1 cellular context compared by ENCODE assay signal in the genomic region with DNA sequence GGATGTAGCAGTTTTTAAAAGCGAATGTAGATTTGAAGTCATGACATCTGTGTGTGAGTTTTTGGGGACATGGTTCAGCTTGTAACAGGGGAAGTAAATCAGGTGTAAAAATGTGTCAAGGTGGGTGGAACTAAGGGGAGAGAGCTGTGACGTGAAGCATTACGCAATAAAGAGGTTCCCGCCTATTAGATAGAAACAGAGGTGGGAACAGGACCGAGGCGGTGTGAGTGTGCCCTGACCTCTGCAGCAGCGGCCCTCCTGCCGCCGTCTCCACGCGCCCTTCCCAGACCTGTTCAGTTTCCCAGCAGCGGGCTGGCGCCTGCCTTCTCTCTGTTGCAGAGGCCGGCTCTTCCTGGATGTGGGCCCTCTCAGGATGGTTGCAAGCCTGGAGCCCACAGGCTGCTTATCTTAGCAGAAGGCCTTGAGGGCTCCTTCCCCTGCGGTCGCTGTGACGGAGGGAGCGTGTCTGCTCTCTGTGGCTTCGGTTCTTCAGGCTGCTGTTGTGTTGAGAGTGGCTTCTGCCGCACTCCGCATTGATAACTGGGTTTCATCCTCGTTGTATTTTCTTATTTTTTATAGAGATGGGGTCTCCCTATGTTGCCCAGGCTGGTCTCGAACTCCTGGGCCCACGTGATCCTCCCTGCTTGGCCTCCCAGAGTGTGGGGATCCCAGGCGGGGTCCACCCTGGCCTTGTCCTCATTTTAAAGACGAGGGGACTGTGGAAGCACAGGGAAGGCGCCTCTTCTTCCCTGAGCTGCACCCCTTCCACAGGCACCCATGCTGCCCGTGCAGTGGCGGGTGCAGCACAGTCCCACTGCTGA.
TF ChIP-seq lines count a peak whose summit lies in the region.

No MANE protein-coding gene starts in this region.

TF ChIP-seq in K562, 482 proteins besides CTCF, POLR2A, EP300 and RAD21 (continued from another document and continues in another):
- TF ChIP-seq RERE (CRISPR knock-in tag; IDR thresholded peaks at IDR 0.05; ENCODE audit: borderline replicate concordance) (peak; percentile 46; the same call in 1 of the 2 replicates), BCOR (IDR thresholded peaks at IDR 0.05) (peak; percentile 71; the same call in 1 of the 2 replicates), ZNF431 (CRISPR knock-in tag; IDR thresholded peaks at IDR 0.05) (no peak), SP2 (IDR thresholded peaks at IDR 0.05; ENCODE audit: extremely low read depth, low read depth, low read length, poor library complexity, severe bottlenecking) (no peak), ZNF551 (CRISPR knock-in tag; IDR thresholded peaks at IDR 0.05) (no peak), ATF1 (CRISPR knock-in tag; IDR thresholded peaks at IDR 0.05) (no peak; the same call in 1 of the 2 replicates), ATF1 (tag; IDR thresholded peaks at IDR 0.05) (peak; percentile 95), PTTG1 (tag; IDR thresholded peaks at IDR 0.05; ENCODE audit: low read depth) (no peak), ERF (CRISPR knock-in tag; IDR thresholded peaks at IDR 0.05) (no peak), CREM (IDR thresholded peaks at IDR 0.05; ENCODE audit: low read depth) (peak; percentile 84), MLLT1 (IDR thresholded peaks at IDR 0.05) (peak in 1 of 2 experiments; percentile 92; a peak in 2 of 4 replicates), TBL1XR1 (IDR thresholded peaks at IDR 0.05; ENCODE audit: low read length in 2 of 2) (peak; percentile 47 to 82; a peak in 3 of 4 replicates), ZNF384 (IDR thresholded peaks at IDR 0.05; ENCODE audit: low read depth, low read length) (no peak), ZNF274 (IDR thresholded peaks at IDR 0.05; ENCODE audit: borderline replicate concordance, low read depth, low read length) (no peak), NR3C1 (CRISPR knock-in tag; IDR thresholded peaks at IDR 0.05) (no peak), ZBTB5 (IDR thresholded peaks at IDR 0.05) (no peak), RFX7 (CRISPR knock-in tag; IDR thresholded peaks at IDR 0.05) (no peak), JUND (IDR thresholded peaks at IDR 0.05; ENCODE audit: borderline replicate concordance, low read depth, low read length) (peak; percentile 52; the same call in 1 of the 2 replicates), JUND (tag; IDR thresholded peaks at IDR 0.05; ENCODE audit: borderline replicate concordance, low read depth, low read length) (peak; percentile 61; the same call in 1 of the 3 replicates), KAT7 (CRISPR knock-in tag; IDR thresholded peaks at IDR 0.05; ENCODE audit: borderline replicate concordance) (0 out of 2 replicates have a peak, but pooled peaks have one; percentile 24), FOXA1 (IDR thresholded peaks at IDR 0.05; ENCODE audit: borderline replicate concordance) (no peak), NFATC3 (IDR thresholded peaks at IDR 0.05) (0 out of 2 replicates have a peak, but pooled peaks have one; percentile 27), POLR2G (IDR thresholded peaks at IDR 0.05; ENCODE audit: low read depth, low read length) (peak; percentile 63), HNRNPUL1 (IDR thresholded peaks at IDR 0.05; ENCODE audit: low read length) (no peak), DPF2 (IDR thresholded peaks at IDR 0.05) (peak; percentile 87), ELF2 (CRISPR knock-in tag; IDR thresholded peaks at IDR 0.05) (0 out of 2 replicates have a peak, but pooled peaks have one; percentile 17), NUFIP1 (IDR thresholded peaks at IDR 0.05; ENCODE audit: partially characterized antibody) (peak; percentile 73), FOXK2 (conservative IDR thresholded peaks at IDR 0.05 in 1 of 2, IDR thresholded peaks at IDR 0.05 in 1 of 2; ENCODE audit: low read depth in 2 of 2) (peak in 1 of 2 experiments; percentile 36; a peak in 2 of 4 replicates), SMC3 (conservative IDR thresholded peaks at IDR 0.05; ENCODE audit: insufficient read depth, low read depth, low read length) (no peak), PHB (CRISPR knock-in tag; IDR thresholded peaks at IDR 0.05) (no peak), U2AF2 (optimal IDR thresholded peaks at IDR 0.05; ENCODE audit: low read depth, low read length) (no peak), MLX (CRISPR knock-in tag; conservative IDR thresholded peaks at IDR 0.05) (no peak)
- TF ChIP-seq, protein P1, sequence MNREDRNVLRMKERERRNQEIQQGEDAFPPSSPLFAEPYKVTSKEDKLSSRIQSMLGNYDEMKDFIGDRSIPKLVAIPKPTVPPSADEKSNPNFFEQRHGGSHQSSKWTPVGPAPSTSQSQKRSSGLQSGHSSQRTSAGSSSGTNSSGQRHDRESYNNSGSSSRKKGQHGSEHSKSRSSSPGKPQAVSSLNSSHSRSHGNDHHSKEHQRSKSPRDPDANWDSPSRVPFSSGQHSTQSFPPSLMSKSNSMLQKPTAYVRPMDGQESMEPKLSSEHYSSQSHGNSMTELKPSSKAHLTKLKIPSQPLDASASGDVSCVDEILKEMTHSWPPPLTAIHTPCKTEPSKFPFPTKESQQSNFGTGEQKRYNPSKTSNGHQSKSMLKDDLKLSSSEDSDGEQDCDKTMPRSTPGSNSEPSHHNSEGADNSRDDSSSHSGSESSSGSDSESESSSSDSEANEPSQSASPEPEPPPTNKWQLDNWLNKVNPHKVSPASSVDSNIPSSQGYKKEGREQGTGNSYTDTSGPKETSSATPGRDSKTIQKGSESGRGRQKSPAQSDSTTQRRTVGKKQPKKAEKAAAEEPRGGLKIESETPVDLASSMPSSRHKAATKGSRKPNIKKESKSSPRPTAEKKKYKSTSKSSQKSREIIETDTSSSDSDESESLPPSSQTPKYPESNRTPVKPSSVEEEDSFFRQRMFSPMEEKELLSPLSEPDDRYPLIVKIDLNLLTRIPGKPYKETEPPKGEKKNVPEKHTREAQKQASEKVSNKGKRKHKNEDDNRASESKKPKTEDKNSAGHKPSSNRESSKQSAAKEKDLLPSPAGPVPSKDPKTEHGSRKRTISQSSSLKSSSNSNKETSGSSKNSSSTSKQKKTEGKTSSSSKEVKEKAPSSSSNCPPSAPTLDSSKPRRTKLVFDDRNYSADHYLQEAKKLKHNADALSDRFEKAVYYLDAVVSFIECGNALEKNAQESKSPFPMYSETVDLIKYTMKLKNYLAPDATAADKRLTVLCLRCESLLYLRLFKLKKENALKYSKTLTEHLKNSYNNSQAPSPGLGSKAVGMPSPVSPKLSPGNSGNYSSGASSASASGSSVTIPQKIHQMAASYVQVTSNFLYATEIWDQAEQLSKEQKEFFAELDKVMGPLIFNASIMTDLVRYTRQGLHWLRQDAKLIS (CRISPR knock-in tag; IDR thresholded peaks at IDR 0.05), result peak; percentile 65
- TF ChIP-seq, protein P2, sequence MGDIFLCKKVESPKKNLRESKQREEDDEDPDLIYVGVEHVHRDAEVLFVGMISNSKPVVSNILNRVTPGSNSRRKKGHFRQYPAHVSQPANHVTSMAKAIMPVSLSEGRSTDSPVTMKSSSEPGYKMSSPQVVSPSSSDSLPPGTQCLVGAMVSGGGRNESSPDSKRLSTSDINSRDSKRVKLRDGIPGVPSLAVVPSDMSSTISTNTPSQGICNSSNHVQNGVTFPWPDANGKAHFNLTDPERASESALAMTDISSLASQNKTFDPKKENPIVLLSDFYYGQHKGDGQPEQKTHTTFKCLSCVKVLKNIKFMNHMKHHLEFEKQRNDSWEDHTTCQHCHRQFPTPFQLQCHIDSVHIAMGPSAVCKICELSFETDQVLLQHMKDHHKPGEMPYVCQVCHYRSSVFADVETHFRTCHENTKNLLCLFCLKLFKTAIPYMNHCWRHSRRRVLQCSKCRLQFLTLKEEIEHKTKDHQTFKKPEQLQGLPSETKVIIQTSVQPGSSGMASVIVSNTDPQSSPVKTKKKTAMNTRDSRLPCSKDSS (IDR thresholded peaks at IDR 0.05; ENCODE audit: low read depth, partially characterized antibody), result no peak
- TF ChIP-seq, protein P3, sequence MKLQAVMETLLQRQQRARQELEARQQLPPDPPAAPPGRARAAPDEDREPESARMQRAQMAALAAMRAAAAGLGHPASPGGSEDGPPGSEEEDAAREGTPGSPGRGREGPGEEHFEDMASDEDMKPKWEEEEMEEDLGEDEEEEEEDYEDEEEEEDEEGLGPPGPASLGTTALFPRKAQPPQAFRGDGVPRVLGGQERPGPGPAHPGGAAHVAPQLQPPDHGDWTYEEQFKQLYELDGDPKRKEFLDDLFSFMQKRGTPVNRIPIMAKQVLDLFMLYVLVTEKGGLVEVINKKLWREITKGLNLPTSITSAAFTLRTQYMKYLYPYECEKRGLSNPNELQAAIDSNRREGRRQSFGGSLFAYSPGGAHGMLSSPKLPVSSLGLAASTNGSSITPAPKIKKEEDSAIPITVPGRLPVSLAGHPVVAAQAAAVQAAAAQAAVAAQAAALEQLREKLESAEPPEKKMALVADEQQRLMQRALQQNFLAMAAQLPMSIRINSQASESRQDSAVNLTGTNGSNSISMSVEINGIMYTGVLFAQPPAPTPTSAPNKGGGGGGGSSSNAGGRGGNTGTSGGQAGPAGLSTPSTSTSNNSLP (IDR thresholded peaks at IDR 0.05; ENCODE audit: borderline replicate concordance, low read depth, low read length), result no peak
- TF ChIP-seq, protein P4, sequence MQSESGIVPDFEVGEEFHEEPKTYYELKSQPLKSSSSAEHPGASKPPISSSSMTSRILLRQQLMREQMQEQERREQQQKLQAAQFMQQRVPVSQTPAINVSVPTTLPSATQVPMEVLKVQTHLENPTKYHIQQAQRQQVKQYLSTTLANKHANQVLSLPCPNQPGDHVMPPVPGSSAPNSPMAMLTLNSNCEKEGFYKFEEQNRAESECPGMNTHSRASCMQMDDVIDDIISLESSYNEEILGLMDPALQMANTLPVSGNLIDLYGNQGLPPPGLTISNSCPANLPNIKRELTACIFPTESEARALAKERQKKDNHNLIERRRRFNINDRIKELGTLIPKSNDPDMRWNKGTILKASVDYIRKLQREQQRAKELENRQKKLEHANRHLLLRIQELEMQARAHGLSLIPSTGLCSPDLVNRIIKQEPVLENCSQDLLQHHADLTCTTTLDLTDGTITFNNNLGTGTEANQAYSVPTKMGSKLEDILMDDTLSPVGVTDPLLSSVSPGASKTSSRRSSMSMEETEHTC (IDR thresholded peaks at IDR 0.05), result no peak
- TF ChIP-seq, protein P5, sequence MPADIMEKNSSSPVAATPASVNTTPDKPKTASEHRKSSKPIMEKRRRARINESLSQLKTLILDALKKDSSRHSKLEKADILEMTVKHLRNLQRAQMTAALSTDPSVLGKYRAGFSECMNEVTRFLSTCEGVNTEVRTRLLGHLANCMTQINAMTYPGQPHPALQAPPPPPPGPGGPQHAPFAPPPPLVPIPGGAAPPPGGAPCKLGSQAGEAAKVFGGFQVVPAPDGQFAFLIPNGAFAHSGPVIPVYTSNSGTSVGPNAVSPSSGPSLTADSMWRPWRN (IDR thresholded peaks at IDR 0.05; ENCODE audit: low read depth), result peak; percentile 71; the same call in 1 of the 2 replicates
